2 cellular contexts compared by ENCODE assay signal in the genomic region with DNA sequence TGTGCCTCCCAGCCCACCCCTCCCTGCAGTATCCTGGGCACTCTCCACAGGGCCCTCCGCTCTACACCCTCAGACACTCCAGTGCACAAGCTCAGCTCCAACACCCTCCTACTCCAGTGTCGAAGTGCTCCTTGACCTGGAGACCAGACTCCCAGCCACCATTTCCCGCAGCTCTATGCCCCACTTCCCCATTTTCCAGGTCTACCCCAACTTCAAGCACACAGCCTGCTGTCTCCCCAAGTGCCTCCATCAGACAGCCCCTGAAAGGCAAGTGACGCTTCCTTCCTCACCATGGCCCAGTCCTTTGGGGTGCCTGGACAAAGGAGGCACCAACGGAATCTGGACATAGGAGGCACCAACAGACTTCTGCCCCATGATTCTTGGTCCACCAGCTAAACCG.
TF ChIP-seq lines count a peak whose summit lies in the region.

No MANE protein-coding gene starts in this region.

TF ChIP-seq in GM12891, 5 proteins besides CTCF, POLR2A, EP300 and RAD21:
- TF ChIP-seq PAX5 (IDR thresholded peaks at IDR 0.05; ENCODE audit: insufficient read depth, low read length, severe bottlenecking): no peak
- no peak for TF ChIP-seq TAF1 (IDR thresholded peaks at IDR 0.05; ENCODE audit: low read depth, low read length)
- peak; percentile 20; the same call in 1 of the 2 replicates for TF ChIP-seq SPI1 (IDR thresholded peaks at IDR 0.05; ENCODE audit: low read depth, low read length)
- no peak for TF ChIP-seq POLR2AphosphoS5 (IDR thresholded peaks at IDR 0.05; ENCODE audit: low read depth, low read length)
- no peak for TF ChIP-seq POU2F2 (IDR thresholded peaks at IDR 0.05; ENCODE audit: low read depth, low read length)

TF ChIP-seq in K562, 482 proteins besides CTCF, POLR2A, EP300 and RAD21:
- peak; percentile 59; the same call in 1 of the 2 replicates for TF ChIP-seq SPI1 (IDR thresholded peaks at IDR 0.05; ENCODE audit: borderline replicate concordance, low read depth, low read length)
- TF ChIP-seq PCBP2 (IDR thresholded peaks at IDR 0.05; ENCODE audit: low read depth, low read length, poor library complexity, severe bottlenecking): no peak
